ENCODE assay signal across 19 cellular contexts in genomic region chr18:62327977-62328376, GRCh38. TPM values are rescaled to one million over a fixed set of nuclear protein-coding genes. Genes with fewer than 3 reads are reported as not detected.
DNase-seq lines count a peak whose midpoint lies in the region; TF ChIP-seq lines count a peak whose summit lies in the region.
"Had no signal": no experiment of that assay in that cellular context is flagged by ENCODE, and none has a peak within 500 bp of the region (broad histone marks: within the 10 kb centered on the region; RNA-seq: fewer than 3 reads in every experiment).

No MANE protein-coding gene starts in this region.

- H3K4me1 ChIP-seq in mesendoderm (ENCODE audit: control insufficient read depth, low read depth, low read length) (peaks cover 31% of the 10 kb centered on the region), ascending aorta (peaks cover 6 to 26% of the 10 kb centered on the region in 2 donors), HAP-1 (peaks cover 34% of the 10 kb centered on the region)

- H3K36me3 Mint-ChIP-seq in activated T-helper 1 cell treated with anti-CD3 and anti-CD28 coated beads, Interleukin-12 subunit alpha, Interleukin-12 subunit beta, Interleukin-2, Interleukin-4 antibody, amounts not matched to agents 30 ng/mL and 10 ng/mL and 1 ng/mL, durations not matched to agents 14 hours and 24 hours and 36 hours (ENCODE audit: low read depth) = peaks cover 16% of the 10 kb centered on the region
- H3K36me3 Mint-ChIP-seq: naive B cell had no signal

- intact Hi-C loops in activated T-helper 1 cell treated with anti-CD3 and anti-CD28 coated beads, Interleukin-12 subunit alpha, Interleukin-12 subunit beta, Interleukin-2, Interleukin-4 antibody, amounts not matched to agents 30 ng/mL and 10 ng/mL and 1 ng/mL, durations not matched to agents 14 hours and 24 hours and 36 hours (cut with micrococcal nuclease) = loop anchor here (2.0 to 5.0 kb wide), 3 partner anchors 46 to 389 kb away; partner anchors contain the start of gene PHLPP1
- intact Hi-C loops in ascending aorta (cut with DNase I) = loop anchor here (2.0 kb wide), 2 partner anchors 199 to 257 kb away; no protein-coding TSS in a partner anchor

- no peak overlapping the region for H3K18ac ChIP-seq in mesendoderm (ENCODE audit: low read length)

- peaks cover 6% of the 10 kb centered on the region for H3K79me1 ChIP-seq in mesendoderm (ENCODE audit: low read length)

- H3K23ac ChIP-seq in mesendoderm (ENCODE audit: low read length) = no peak overlapping the region

- H3K27ac ChIP-seq in mesendoderm (ENCODE audit: low read depth, low read length) (no peak overlapping the region), ascending aorta (no peak overlapping the region)
- H3K27ac ChIP-seq: tibial artery had no signal

- no peak overlapping the region for H2AK5ac ChIP-seq in mesendoderm (ENCODE audit: low read length)

- H3K9ac ChIP-seq in mesendoderm (ENCODE audit: low read length) = no peak overlapping the region

- no peaks in the 10 kb centered on the region for H3K9me3 Mint-ChIP-seq in activated T-helper 1 cell treated with anti-CD3 and anti-CD28 coated beads, Interleukin-12 subunit alpha, Interleukin-12 subunit beta, Interleukin-2, Interleukin-4 antibody, amounts not matched to agents 30 ng/mL and 10 ng/mL and 1 ng/mL, durations not matched to agents 14 hours and 24 hours and 36 hours
- H3K9me3 Mint-ChIP-seq: activated naive CD8-positive, alpha-beta T cell treated with anti-CD3 and anti-CD28 coated beads, Interleukin-2, amount 10 ng/mL, durations not matched to agents 7 days and 5 days; memory B cell; naive B cell; stimulated activated naive CD8-positive, alpha-beta T cell treated with anti-CD3 and anti-CD28 coated beads, Interleukin-15, Interleukin-2, amounts not matched to agents 100 ng/mL and 50 ng/mL, for 24 hours had no signal

- in situ Hi-C loops in KBM-7 (cut with MboI; ENCODE audit: low pct_unique_long_range_greater_than_20kb, low sequenced_read_pairs) = no loop called here
- in situ Hi-C loops in HAP-1 (cut with MboI; ENCODE audit: low sequenced_read_pairs) = no loop called here

- no peak overlapping the region for H4K5ac ChIP-seq in mesendoderm (ENCODE audit: low read length)

- peak overlapping the region; percentile 73 for H3K27ac Mint-ChIP-seq in activated T-helper 1 cell treated with anti-CD3 and anti-CD28 coated beads, Interleukin-12 subunit alpha, Interleukin-12 subunit beta, Interleukin-2, Interleukin-4 antibody, amounts not matched to agents 30 ng/mL and 10 ng/mL and 1 ng/mL, durations not matched to agents 14 hours and 24 hours and 36 hours
- H3K27ac Mint-ChIP-seq: activated naive CD8-positive, alpha-beta T cell treated with anti-CD3 and anti-CD28 coated beads, Interleukin-2, amount 10 ng/mL, durations not matched to agents 7 days and 5 days; memory B cell; naive B cell; stimulated activated naive CD8-positive, alpha-beta T cell treated with anti-CD3 and anti-CD28 coated beads, Interleukin-15, Interleukin-2, amounts not matched to agents 100 ng/mL and 50 ng/mL, for 24 hours had no signal

- H4K8ac ChIP-seq in mesendoderm (ENCODE audit: low read depth, low read length) = no peak overlapping the region

- H3K4ac ChIP-seq in mesendoderm (ENCODE audit: low read depth, low read length) = no peak overlapping the region

- peaks cover 12% of the 10 kb centered on the region for H3K79me2 ChIP-seq in mesendoderm (ENCODE audit: control insufficient read depth, insufficient read depth, low read length)

- H3K56ac ChIP-seq in mesendoderm (ENCODE audit: low read length) = no peak overlapping the region

- peak; percentile 42 for DNase-seq in NCI-H748 (lab: John Stamatoyannopoulos, UW; ENCODE audit: unreplicated experiment)
- no peak for DNase-seq in NCI-H748 treated with DMSO at 0.1 percent for 48 hours (lab: John Stamatoyannopoulos, UW)
- DNase-seq in NCI-H146 (lab: John Stamatoyannopoulos, UW) = peak; percentile 63
- no peak for DNase-seq in activated T-helper 1 cell treated with anti-CD3 and anti-CD28 coated beads, Interleukin-12 subunit alpha, Interleukin-12 subunit beta, Interleukin-2, Interleukin-4 antibody, amounts not matched to agents 30 ng/mL and 10 ng/mL and 1 ng/mL, durations not matched to agents 14 hours and 24 hours and 36 hours (ENCODE audit: low spot score)
- DNase-seq in mesendoderm = peak; percentile 83
- no peak for DNase-seq in ascending aorta (ENCODE audit: low spot score in 2 of 2)
- no peak for DNase-seq in KBM-7
- DNase-seq in HAP-1 (ENCODE audit: low spot score in 2 of 2) = no peak
- DNase-seq: activated naive CD8-positive, alpha-beta T cell treated with anti-CD3 and anti-CD28 coated beads, Interleukin-2, amount 10 ng/mL, durations not matched to agents 7 days and 5 days; Kasumi-1; naive B cell; NCI-H1092 treated with DMSO at 0.1 percent for 48 hours; NCI-H2029 treated with DMSO at 0.1 percent for 48 hours; retina; stimulated activated CD4-positive, alpha-beta T cell treated with anti-CD3 and anti-CD28 coated beads, Interleukin-12 subunit alpha, Interleukin-12 subunit beta, amount 100 ng/mL, for 4 hours; stimulated activated CD4-positive, alpha-beta T cell treated with anti-CD3 and anti-CD28 coated beads, Interleukin-4, amount 100 ng/mL, for 4 hours; tibial artery had no signal

- H3K27me3 ChIP-seq in mesendoderm (ENCODE audit: insufficient read depth, low read length, poor library complexity) (no peaks in the 10 kb centered on the region), ascending aorta (peaks cover 3% of the 10 kb centered on the region), HAP-1 (ENCODE audit: low read depth) (no peaks in the 10 kb centered on the region)

- no CpG with 5 or more reads among the region's 7 CpGs for WGBS in mesendoderm (ENCODE audit: extremely low coverage, insufficient coverage, low lambda C conversion rate)

- no peak overlapping the region for H2BK5ac ChIP-seq in mesendoderm (ENCODE audit: low read length)

- no peak overlapping the region for H2BK15ac ChIP-seq in mesendoderm (replicated peaks; ENCODE audit: low read depth)

- no peak overlapping the region for H3K4me2 ChIP-seq in mesendoderm (ENCODE audit: low read length)

- H3K36me3 ChIP-seq in mesendoderm (ENCODE audit: control insufficient read depth, insufficient read depth, low read length) = no peaks in the 10 kb centered on the region
- no peaks in the 10 kb centered on the region for H3K36me3 ChIP-seq in ascending aorta
- no peaks in the 10 kb centered on the region; the same call in 1 of the 2 replicates for H3K36me3 ChIP-seq in HAP-1 (replicated peaks)
- H3K36me3 ChIP-seq: tibial artery had no signal

- H2BK120ac ChIP-seq in mesendoderm (ENCODE audit: low read depth, low read length) = no peak overlapping the region

- peak overlapping the region; percentile 63 for H3K4me3 Mint-ChIP-seq in activated T-helper 1 cell treated with anti-CD3 and anti-CD28 coated beads, Interleukin-12 subunit alpha, Interleukin-12 subunit beta, Interleukin-2, Interleukin-4 antibody, amounts not matched to agents 30 ng/mL and 10 ng/mL and 1 ng/mL, durations not matched to agents 14 hours and 24 hours and 36 hours
- H3K4me3 Mint-ChIP-seq: activated naive CD8-positive, alpha-beta T cell treated with anti-CD3 and anti-CD28 coated beads, Interleukin-2, amount 10 ng/mL, durations not matched to agents 7 days and 5 days; memory B cell; stimulated activated naive CD8-positive, alpha-beta T cell treated with anti-CD3 and anti-CD28 coated beads, Interleukin-15, Interleukin-2, amounts not matched to agents 100 ng/mL and 50 ng/mL, for 24 hours had no signal

- H3K9me3 ChIP-seq in ascending aorta (no peaks in the 10 kb centered on the region), HAP-1 (no peaks in the 10 kb centered on the region)
- H3K9me3 ChIP-seq: tibial artery had no signal

- H3K27me3 Mint-ChIP-seq in activated T-helper 1 cell treated with anti-CD3 and anti-CD28 coated beads, Interleukin-12 subunit alpha, Interleukin-12 subunit beta, Interleukin-2, Interleukin-4 antibody, amounts not matched to agents 30 ng/mL and 10 ng/mL and 1 ng/mL, durations not matched to agents 14 hours and 24 hours and 36 hours (ENCODE audit: insufficient read depth) = peaks cover 20% of the 10 kb centered on the region

- no peak for TF ChIP-seq CTCF in ascending aorta (IDR thresholded peaks at IDR 0.05)

- H3K4me3 ChIP-seq in mesendoderm (ENCODE audit: low read length) = no peak overlapping the region
- H3K4me3 ChIP-seq in ascending aorta = no peak overlapping the region
- H3K4me3 ChIP-seq in HAP-1 = no peak overlapping the region
- H3K4me3 ChIP-seq: tibial artery had no signal

- H3K4me1 Mint-ChIP-seq in activated T-helper 1 cell treated with anti-CD3 and anti-CD28 coated beads, Interleukin-12 subunit alpha, Interleukin-12 subunit beta, Interleukin-2, Interleukin-4 antibody, amounts not matched to agents 30 ng/mL and 10 ng/mL and 1 ng/mL, durations not matched to agents 14 hours and 24 hours and 36 hours (ENCODE audit: low read depth) = peaks cover 87% of the 10 kb centered on the region

RNA-seq across cellular contexts. Expression of gene TNFRSF11A, which starts 2.9 kb away (rescaled TPM):
- 22.9 and 27.1 TPM in 2 replicates for total RNA-seq in activated T-helper 1 cell treated with anti-CD3 and anti-CD28 coated beads, Interleukin-12 subunit alpha, Interleukin-12 subunit beta, Interleukin-2, Interleukin-4 antibody, amounts not matched to agents 30 ng/mL and 10 ng/mL and 1 ng/mL, durations not matched to agents 14 hours and 24 hours and 36 hours
- polyA plus RNA-seq in mesendoderm (2013, experiment 1 of 2) = 0.77 TPM
- polyA plus RNA-seq in mesendoderm (2013, experiment 2 of 2) = 0.91 TPM
- total RNA-seq in ascending aorta = 2.7 TPM

Comparison
In these comparisons a context has a peak if more than half of its experiments do, and no peak if none do; other contexts are left out.
1. DNase-seq: peak in NCI-H748 (single experiment), NCI-H146 (single experiment) and mesendoderm (single experiment); none in NCI-H748 treated with DMSO at 0.1 percent for 48 hours (single experiment), activated T-helper 1 cell treated with anti-CD3 and anti-CD28 coated beads, Interleukin-12 subunit alpha, Interleukin-12 subunit beta, Interleukin-2, Interleukin-4 antibody, amounts not matched to agents 30 ng/mL and 10 ng/mL and 1 ng/mL, durations not matched to agents 14 hours and 24 hours and 36 hours (single experiment), ascending aorta (0 of 2), KBM-7 (single experiment) and HAP-1 (0 of 2).